9 cellular contexts compared by ENCODE assay signal in the genomic region with DNA sequence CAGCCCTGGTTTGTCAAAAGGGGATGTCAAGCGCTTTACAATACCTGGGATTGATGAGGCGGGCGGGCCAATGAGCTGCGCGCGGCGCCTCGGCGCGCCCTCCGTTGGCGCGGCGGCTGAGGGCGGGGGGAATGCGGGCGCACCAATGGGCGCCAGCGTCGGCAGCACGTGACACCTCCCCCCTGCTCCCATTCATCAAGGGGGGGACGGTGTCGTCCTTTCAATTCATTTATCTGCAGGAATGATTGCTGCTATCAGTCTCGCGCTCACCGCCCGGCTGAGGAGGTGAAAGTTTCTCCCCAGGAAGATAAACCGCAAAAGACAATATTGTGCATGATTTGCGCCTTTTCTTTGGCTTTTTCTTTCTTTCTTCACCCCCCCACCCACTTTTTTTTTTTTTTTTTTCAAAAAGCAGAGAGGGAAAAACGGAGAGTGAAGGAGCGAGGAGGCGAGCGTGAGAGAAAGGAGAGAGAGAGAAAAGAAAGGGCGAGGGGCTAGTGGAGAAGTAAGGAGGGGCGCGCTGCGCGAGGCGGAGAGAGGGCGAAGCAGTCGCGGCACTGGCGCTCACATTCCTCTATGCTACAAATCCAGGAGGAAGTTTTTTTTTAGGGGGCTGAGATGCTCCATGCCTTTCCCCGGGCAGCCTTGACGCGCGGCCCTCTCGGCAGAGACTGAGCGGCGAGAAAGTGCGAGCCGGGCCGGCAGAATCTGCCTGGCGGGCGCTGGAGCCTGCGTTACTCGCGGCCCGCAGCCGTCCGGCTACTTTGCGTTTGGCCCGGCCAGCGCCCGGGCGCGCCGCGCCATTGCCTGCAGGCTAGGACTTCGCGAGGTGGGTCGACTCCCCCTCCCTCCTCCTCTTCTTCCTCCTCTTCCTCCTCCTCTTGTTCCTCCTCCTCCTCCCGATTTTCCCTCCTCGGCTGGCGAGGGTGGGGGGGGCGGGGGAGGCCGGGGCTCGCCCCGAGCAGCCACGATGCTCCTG. TPM values are rescaled to one million over a fixed set of nuclear protein-coding genes. Genes with fewer than 3 reads are reported as not detected.
DNase-seq lines count a peak whose midpoint lies in the region; TF ChIP-seq lines count a peak whose summit lies in the region.
"Had no signal": no experiment of that assay in that cellular context is flagged by ENCODE, and none has a peak within 500 bp of the region (broad histone marks: within the 10 kb centered on the region; RNA-seq: fewer than 3 reads in every experiment).

A gene (plus strand): TSS at position 223 of the 979 bp plus-strand sequence. CDS start 748 bp downstream, at position 971.

- CTCF ChIA-PET in SK-N-SH (lab: Yijun Ruan, JAX) = no interaction called here

- H2AFZ ChIP-seq in SK-N-SH (ENCODE audit: low read depth) (peak within 1 kb of the TSS; percentile 71; the same call in 1 of the 2 replicates), hepatocyte (peak within 1 kb of the TSS; percentile 40)

- no peak for TF ChIP-seq EP300 in SK-N-SH (IDR thresholded peaks at IDR 0.05; ENCODE audit: borderline replicate concordance in 1 of 2, low read depth in 1 of 2, low read length in 1 of 2)
- TF ChIP-seq EP300 in sigmoid colon (IDR thresholded peaks at IDR 0.05) = no peak

- H3F3A ChIP-seq in SK-N-SH (replicated peaks; ENCODE audit: insufficient read depth) = no peaks in the 10 kb centered on the region

- intact Hi-C loops in sigmoid colon (cut with DNase I) = loop anchor here (5.0 to 10.0 kb wide), 2 partner anchors 32 to 665 kb away; no protein-coding TSS in a partner anchor

- H3K27ac ChIP-seq in SK-N-SH (ENCODE audit: low read depth in 2 of 2, low read length in 1 of 2) (peak within 1 kb of the TSS in 1 of 2 experiments; percentile 31; a peak in 1 of 4 replicates), hepatocyte (no peak within 1 kb of the TSS), sigmoid colon (no peak within 1 kb of the TSS)
- H3K27ac ChIP-seq: cardiac muscle cell had no signal

- H3K4me3 ChIP-seq in SK-N-SH (ENCODE audit: low read depth in 2 of 2, low read length in 1 of 2) (peak within 1 kb of the TSS; percentile 47 to 69), hepatocyte (no peak within 1 kb of the TSS), sigmoid colon (peak within 1 kb of the TSS in 3 of 4 donors; percentile 9 to 24 (median 13))

- TF ChIP-seq CTCF in SK-N-SH (IDR thresholded peaks at IDR 0.05) (no peak), hepatocyte (IDR thresholded peaks at IDR 0.05; ENCODE audit: poor library complexity) (no peak), sigmoid colon (IDR thresholded peaks at IDR 0.05) (no peak)

- H3K9me2 ChIP-seq in SK-N-SH = no peaks in the 10 kb centered on the region
- H3K9me2 ChIP-seq in hepatocyte (replicated peaks; ENCODE audit: insufficient read depth) = no peaks in the 10 kb centered on the region

- DNase-seq in G401 (ENCODE audit: low spot score) (peak; percentile 97), SK-N-SH (peak; percentile 93), hepatocyte (ENCODE audit: low spot score) (no peak), sigmoid colon (no peak), NCI-H774 (lab: John Stamatoyannopoulos, UW) (no peak), NCI-H2029 treated with DMSO at 0.1 percent for 48 hours (lab: John Stamatoyannopoulos, UW) (no peak), NCI-H1694 treated with DMSO at 0.1 percent for 48 hours (lab: John Stamatoyannopoulos, UW) (no peak), SHP77 treated with DMSO at 0.1 percent for 48 hours (lab: John Stamatoyannopoulos, UW) (no peak)

- no peak for TF ChIP-seq RAD21 in SK-N-SH (IDR thresholded peaks at IDR 0.05; ENCODE audit: low read length)

- POLR2A ChIA-PET in SK-N-SH (lab: Yijun Ruan, JAX) = interaction anchor here (1.0 kb wide), 1 partner anchor 16 kb away, joined by 4 read pairs; no protein-coding TSS in a partner anchor

- in situ Hi-C loops in G401 (cut with HindIII; ENCODE audit: low sequenced_read_pairs) = no loop called here

- TF ChIP-seq POLR2A in sigmoid colon (IDR thresholded peaks at IDR 0.05) = no peak

- H3K4me1 ChIP-seq in SK-N-SH (ENCODE audit: control insufficient read depth in 1 of 2, insufficient read depth in 2 of 2, low read depth in 1 of 2, low read length in 1 of 2) = no peaks in the 10 kb centered on the region; a peak in 1 of 4 replicates
- peaks cover 25% of the 10 kb centered on the region for H3K4me1 ChIP-seq in hepatocyte (ENCODE audit: insufficient read depth)
- peaks cover 0 to 43% (median 40%) of the 10 kb centered on the region in 4 donors for H3K4me1 ChIP-seq in sigmoid colon

- H4K20me1 ChIP-seq in SK-N-SH (ENCODE audit: insufficient read depth) (no peaks in the 10 kb centered on the region), hepatocyte (ENCODE audit: insufficient read depth, poor library complexity, severe bottlenecking) (no peaks in the 10 kb centered on the region)

- H3K27me3 ChIP-seq in SK-N-SH (ENCODE audit: insufficient read depth) (peaks cover 78% of the 10 kb centered on the region), hepatocyte (peaks cover 98% of the 10 kb centered on the region), sigmoid colon (peaks cover 78 to 100% (median 100%) of the 10 kb centered on the region in 3 donors)

- no peaks in the 10 kb centered on the region for H3K79me2 ChIP-seq in SK-N-SH (ENCODE audit: insufficient read depth)
- H3K79me2 ChIP-seq in hepatocyte = no peaks in the 10 kb centered on the region

- H3K9ac ChIP-seq in SK-N-SH = peak within 1 kb of the TSS; percentile 59; the same call in 1 of the 2 replicates

- no peaks in the 10 kb centered on the region for H3K9me3 ChIP-seq in SK-N-SH
- H3K9me3 ChIP-seq in hepatocyte (ENCODE audit: low read depth) = no peaks in the 10 kb centered on the region
- no peaks in the 10 kb centered on the region for H3K9me3 ChIP-seq in sigmoid colon

- H3K4me2 ChIP-seq in SK-N-SH = peak within 1 kb of the TSS; percentile 76
- peak within 1 kb of the TSS; percentile 81 for H3K4me2 ChIP-seq in hepatocyte

- H3K36me3 ChIP-seq in SK-N-SH (replicated peaks in 1 of 2; ENCODE audit: control insufficient read depth in 1 of 2, insufficient read depth in 2 of 2, low read length in 1 of 2) (no peaks in the 10 kb centered on the region), hepatocyte (replicated peaks; ENCODE audit: insufficient read depth, low read depth) (no peaks in the 10 kb centered on the region), sigmoid colon (no peaks in the 10 kb centered on the region)
- H3K36me3 ChIP-seq: cardiac muscle cell had no signal

- 6% methylated on average over 77 of the region's 80 CpGs for WGBS in SK-N-SH (ENCODE audit: low lambda C conversion rate)
- WGBS in hepatocyte (ENCODE audit: low lambda C conversion rate, missing lambda C conversion rate) = 4% methylated on average over 66 of the region's 80 CpGs
- WGBS in sigmoid colon, 2 donors = 11 to 28% methylated on average over 80 of the region's 80 CpGs

TF ChIP-seq in SK-N-SH, 30 proteins besides CTCF, POLR2A, EP300 and RAD21:
- TF ChIP-seq FOXJ3 (CRISPR knock-in tag; IDR thresholded peaks at IDR 0.05) (no peak), GABPA (IDR thresholded peaks at IDR 0.05; ENCODE audit: low read depth) (no peak), NRF1 (IDR thresholded peaks at IDR 0.05; ENCODE audit: low read depth, low read length) (peak; percentile 51), POLR2AphosphoS5 (IDR thresholded peaks at IDR 0.05; ENCODE audit: low read depth, low read length) (0 out of 2 replicates have a peak, but pooled peaks have one; percentile 27), FOXM1 (IDR thresholded peaks at IDR 0.05; ENCODE audit: low read depth) (no peak), RXRA (IDR thresholded peaks at IDR 0.05; ENCODE audit: borderline replicate concordance, low read depth) (no peak), YY1 (IDR thresholded peaks at IDR 0.05; ENCODE audit: low read depth) (no peak)
- TF ChIP-seq, protein P1, sequence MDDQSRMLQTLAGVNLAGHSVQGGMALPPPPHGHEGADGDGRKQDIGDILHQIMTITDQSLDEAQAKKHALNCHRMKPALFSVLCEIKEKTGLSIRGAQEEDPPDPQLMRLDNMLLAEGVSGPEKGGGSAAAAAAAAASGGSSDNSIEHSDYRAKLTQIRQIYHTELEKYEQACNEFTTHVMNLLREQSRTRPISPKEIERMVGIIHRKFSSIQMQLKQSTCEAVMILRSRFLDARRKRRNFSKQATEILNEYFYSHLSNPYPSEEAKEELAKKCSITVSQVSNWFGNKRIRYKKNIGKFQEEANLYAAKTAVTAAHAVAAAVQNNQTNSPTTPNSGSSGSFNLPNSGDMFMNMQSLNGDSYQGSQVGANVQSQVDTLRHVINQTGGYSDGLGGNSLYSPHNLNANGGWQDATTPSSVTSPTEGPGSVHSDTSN (IDR thresholded peaks at IDR 0.05) = peak; percentile 72; the same call in 1 of the 2 replicates
- TF ChIP-seq, protein P2, sequence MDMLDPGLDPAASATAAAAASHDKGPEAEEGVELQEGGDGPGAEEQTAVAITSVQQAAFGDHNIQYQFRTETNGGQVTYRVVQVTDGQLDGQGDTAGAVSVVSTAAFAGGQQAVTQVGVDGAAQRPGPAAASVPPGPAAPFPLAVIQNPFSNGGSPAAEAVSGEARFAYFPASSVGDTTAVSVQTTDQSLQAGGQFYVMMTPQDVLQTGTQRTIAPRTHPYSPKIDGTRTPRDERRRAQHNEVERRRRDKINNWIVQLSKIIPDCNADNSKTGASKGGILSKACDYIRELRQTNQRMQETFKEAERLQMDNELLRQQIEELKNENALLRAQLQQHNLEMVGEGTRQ (IDR thresholded peaks at IDR 0.05; ENCODE audit: borderline replicate concordance, low read depth, low read length) = peak; percentile 77
- TF ChIP-seq, protein P3, sequence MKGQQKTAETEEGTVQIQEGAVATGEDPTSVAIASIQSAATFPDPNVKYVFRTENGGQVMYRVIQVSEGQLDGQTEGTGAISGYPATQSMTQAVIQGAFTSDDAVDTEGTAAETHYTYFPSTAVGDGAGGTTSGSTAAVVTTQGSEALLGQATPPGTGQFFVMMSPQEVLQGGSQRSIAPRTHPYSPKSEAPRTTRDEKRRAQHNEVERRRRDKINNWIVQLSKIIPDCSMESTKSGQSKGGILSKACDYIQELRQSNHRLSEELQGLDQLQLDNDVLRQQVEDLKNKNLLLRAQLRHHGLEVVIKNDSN (IDR thresholded peaks at IDR 0.05; ENCODE audit: borderline replicate concordance, low read depth) = peak; percentile 95

RNA-seq across cellular contexts. Expression of the gene that starts here (rescaled TPM):
- total RNA-seq in G401 (2014; rRNA removed; shearing (Covaris generic)) = not detected in 2 replicates
- polyA plus RNA-seq in SK-N-SH (2012; rRNA removed) = 11.3 and 16.7 TPM in 2 replicates
- polyA plus RNA-seq in SK-N-SH (2012; cell fraction: cytosol; rRNA removed) = 8.2 and 11.4 TPM in 2 replicates
- polyA plus RNA-seq in SK-N-SH (2012; cell fraction: nucleus; rRNA removed) = 30.4 and 42.9 TPM in 2 replicates
- 0.10 TPM in 1 of 2 replicates, not detected in the other for total RNA-seq in hepatocyte
- not detected in 2 replicates for polyA plus RNA-seq in hepatocyte
- total RNA-seq in sigmoid colon = not detected
- polyA plus RNA-seq in sigmoid colon = not detected
- total RNA-seq: cardiac muscle cell had no signal

Comparison
In these comparisons a context has a peak if more than half of its experiments do, and no peak if none do; other contexts are left out.
1. Peak in DNase-seq in G401; RNA of the gene not detected or under 1 TPM.